In the genomic region with DNA sequence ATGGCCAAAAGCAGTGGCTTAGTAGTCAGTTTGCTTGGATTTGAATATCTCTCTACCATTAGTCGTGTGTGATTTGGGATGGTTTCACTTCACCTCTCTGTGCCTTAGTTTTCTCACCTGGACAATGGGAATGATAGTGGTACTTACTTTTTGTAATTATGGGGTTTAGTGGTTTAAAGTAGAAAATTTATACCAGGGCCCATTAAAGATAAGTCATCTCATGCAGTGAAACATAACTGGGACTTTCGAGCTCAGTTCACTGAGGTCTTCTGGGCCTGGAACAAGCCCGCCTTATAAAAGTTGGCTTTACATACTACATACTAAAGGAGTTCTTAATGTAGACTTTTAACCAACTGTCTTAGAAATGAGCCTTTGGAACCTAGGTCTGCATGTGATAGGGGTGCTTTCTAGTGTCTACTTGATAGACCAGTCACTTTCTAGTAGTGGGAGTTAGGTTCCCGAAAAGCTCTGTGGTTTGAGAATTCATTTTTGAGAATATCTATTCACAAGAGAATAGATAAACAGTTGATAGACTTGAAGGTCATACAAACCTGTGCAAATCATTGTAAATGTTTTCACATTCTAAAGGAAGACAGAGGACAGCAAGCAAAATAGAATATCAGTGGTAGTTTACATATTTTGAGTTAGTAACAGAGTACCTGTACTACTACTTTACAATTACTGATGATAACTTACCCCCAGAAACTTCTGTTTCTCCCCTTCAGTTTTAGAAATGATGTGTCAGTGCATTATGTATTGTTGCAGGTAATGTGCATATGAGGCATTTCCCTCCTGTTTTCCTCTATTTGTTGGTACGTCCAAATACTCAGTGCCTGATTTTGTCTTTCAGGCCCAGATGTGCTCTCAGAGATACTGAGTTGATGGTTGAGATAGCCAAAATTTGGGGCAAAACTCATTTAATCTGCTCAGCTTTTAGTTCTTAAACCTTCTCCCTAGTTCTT, we compare ENCODE assay signal across 18 cellular contexts. TPM values are rescaled to one million over a fixed set of nuclear protein-coding genes. Genes with fewer than 3 reads are reported as not detected.
DNase-seq lines count a peak whose midpoint lies in the region; ATAC-seq, FAIRE-seq and TF ChIP-seq lines count a peak whose summit lies in the region.
"Had no signal": no experiment of that assay in that cellular context is flagged by ENCODE, and none has a peak within 500 bp of the region (broad histone marks: within the 10 kb centered on the region; RNA-seq: fewer than 3 reads in every experiment).

No MANE protein-coding gene starts in this region.

- FAIRE-seq in H54 (lab: Jason Lieb, UNC): peak; percentile 41
- FAIRE-seq: bronchial epithelial cell, D721Med, endometrium had no signal

- CTCF ChIA-PET in activated CD8-positive, alpha-beta memory T cell treated with anti-CD3 and anti-CD28 coated beads, Interleukin-2, amount 10 ng/mL, durations not matched to agents 7 days and 5 days (lab: Charles Lee): no interaction called here

- peaks cover 70% of the 10 kb centered on the region for H3K4me1 Mint-ChIP-seq in activated CD8-positive, alpha-beta memory T cell treated with anti-CD3 and anti-CD28 coated beads, Interleukin-2, amount 10 ng/mL, durations not matched to agents 7 days and 5 days
- peaks cover 66% of the 10 kb centered on the region for H3K4me1 Mint-ChIP-seq in activated T-helper 2 cell treated with anti-CD3 and anti-CD28 coated beads, Interferon-gamma antibody, Interleukin-2, Interleukin-4, amounts not matched to agents 10 μg/mL and 5 μg/mL and 100 μg/mL, durations not matched to agents 14 hours and 24 hours and 36 hours (ENCODE audit: low read depth)

- no peak overlapping the region for H3K4me2 ChIP-seq in osteoblast (ENCODE audit: insufficient read depth, low read length)

- H3K36me3 ChIP-seq in osteoblast (ENCODE audit: insufficient read depth, low read length): no peaks in the 10 kb centered on the region

- H3K36me3 Mint-ChIP-seq in activated CD8-positive, alpha-beta memory T cell treated with anti-CD3 and anti-CD28 coated beads, Interleukin-2, amount 10 ng/mL, durations not matched to agents 7 days and 5 days: peaks cover 15% of the 10 kb centered on the region
- H3K36me3 Mint-ChIP-seq in activated T-helper 2 cell treated with anti-CD3 and anti-CD28 coated beads, Interferon-gamma antibody, Interleukin-2, Interleukin-4, amounts not matched to agents 10 μg/mL and 5 μg/mL and 100 μg/mL, durations not matched to agents 14 hours and 24 hours and 36 hours (ENCODE audit: low read depth): peaks cover 11% of the 10 kb centered on the region

- H3K27me3 ChIP-seq in osteoblast (ENCODE audit: insufficient read depth, low read length): no peaks in the 10 kb centered on the region
- H3K27me3 ChIP-seq: testis had no signal

- H3K27ac ChIP-seq in osteoblast (ENCODE audit: low read depth, low read length): peak overlapping the region; percentile 15
- H3K27ac ChIP-seq: testis, VCaP had no signal

- no peak overlapping the region for H2AFZ ChIP-seq in osteoblast (ENCODE audit: low read length)

- intact Hi-C loops in activated T-helper 2 cell treated with anti-CD3 and anti-CD28 coated beads, Interferon-gamma antibody, Interleukin-2, Interleukin-4, amounts not matched to agents 10 μg/mL and 5 μg/mL and 100 μg/mL, durations not matched to agents 14 hours and 24 hours and 36 hours (cut with micrococcal nuclease): no loop called here

- H3K27me3 Mint-ChIP-seq in activated CD8-positive, alpha-beta memory T cell treated with anti-CD3 and anti-CD28 coated beads, Interleukin-2, amount 10 ng/mL, durations not matched to agents 7 days and 5 days: no peaks in the 10 kb centered on the region
- no peaks in the 10 kb centered on the region for H3K27me3 Mint-ChIP-seq in activated T-helper 2 cell treated with anti-CD3 and anti-CD28 coated beads, Interferon-gamma antibody, Interleukin-2, Interleukin-4, amounts not matched to agents 10 μg/mL and 5 μg/mL and 100 μg/mL, durations not matched to agents 14 hours and 24 hours and 36 hours (ENCODE audit: low read depth)
- H3K27me3 Mint-ChIP-seq: progenitor cell of endocrine pancreas had no signal

- peak overlapping the region; percentile 66 for H3K27ac Mint-ChIP-seq in activated CD8-positive, alpha-beta memory T cell treated with anti-CD3 and anti-CD28 coated beads, Interleukin-2, amount 10 ng/mL, durations not matched to agents 7 days and 5 days
- H3K27ac Mint-ChIP-seq in activated T-helper 2 cell treated with anti-CD3 and anti-CD28 coated beads, Interferon-gamma antibody, Interleukin-2, Interleukin-4, amounts not matched to agents 10 μg/mL and 5 μg/mL and 100 μg/mL, durations not matched to agents 14 hours and 24 hours and 36 hours: peak overlapping the region; percentile 40

- H3K4me1 ChIP-seq in osteoblast (ENCODE audit: insufficient read depth, low read length): peaks cover 25% of the 10 kb centered on the region

- ATAC-seq in activated CD8-positive, alpha-beta memory T cell treated with anti-CD3 and anti-CD28 coated beads, Interleukin-2, amount 10 ng/mL, durations not matched to agents 7 days and 5 days: no peak

- no peak for TF ChIP-seq CTCF in osteoblast (IDR thresholded peaks at IDR 0.05; ENCODE audit: extremely low read depth, low read depth, low read length)

- no peak overlapping the region for H3K4me3 Mint-ChIP-seq in activated CD8-positive, alpha-beta memory T cell treated with anti-CD3 and anti-CD28 coated beads, Interleukin-2, amount 10 ng/mL, durations not matched to agents 7 days and 5 days
- no peak overlapping the region for H3K4me3 Mint-ChIP-seq in activated T-helper 2 cell treated with anti-CD3 and anti-CD28 coated beads, Interferon-gamma antibody, Interleukin-2, Interleukin-4, amounts not matched to agents 10 μg/mL and 5 μg/mL and 100 μg/mL, durations not matched to agents 14 hours and 24 hours and 36 hours (ENCODE audit: low read depth)

- no peaks in the 10 kb centered on the region for H3K9me3 ChIP-seq in osteoblast (ENCODE audit: low read depth, low read length)
- H3K9me3 ChIP-seq: testis had no signal

- no peak overlapping the region for H3K4me3 ChIP-seq in osteoblast (ENCODE audit: insufficient read depth, low read length)
- H3K4me3 ChIP-seq: testis had no signal

- H4K20me1 ChIP-seq in osteoblast (ENCODE audit: insufficient read depth, low read length): peaks cover 30% of the 10 kb centered on the region

- DNase-seq in activated CD8-positive, alpha-beta memory T cell treated with anti-CD3 and anti-CD28 coated beads, Interleukin-2, amount 10 ng/mL, durations not matched to agents 7 days and 5 days: no peak
- DNase-seq in activated CD8-positive, alpha-beta memory T cell treated with anti-CD3 and anti-CD28 coated beads, Interleukin-2, amount 50 U/mL, for 4 hours: no peak
- DNase-seq in H54 (ENCODE audit: insufficient read length, low spot score): no peak
- no peak for DNase-seq in activated T-helper 2 cell treated with anti-CD3 and anti-CD28 coated beads, Interferon-gamma antibody, Interleukin-2, Interleukin-4, amounts not matched to agents 10 μg/mL and 5 μg/mL and 100 μg/mL, durations not matched to agents 14 hours and 24 hours and 36 hours (ENCODE audit: low spot score)
- peak; percentile 42 for DNase-seq in osteoblast (ENCODE audit: insufficient read length, low spot score, missing footprints)
- DNase-seq in SKM-1 treated with dmso at 0.1 percent for 144 hours (lab: John Stamatoyannopoulos, UW; ENCODE audit: unreplicated experiment): no peak
- DNase-seq in DMS153 (lab: John Stamatoyannopoulos, UW): no peak
- no peak for DNase-seq in ecto neural progenitor cell (ENCODE audit: low spot score)
- DNase-seq: ACHN, HCEC 1CT, NCI-H2081 treated with DMSO at 0.1 percent for 48 hours, NCI-H82, testis had no signal

- H3K79me2 ChIP-seq in osteoblast (ENCODE audit: insufficient read depth, low read length): peaks cover 95% of the 10 kb centered on the region

- no peaks in the 10 kb centered on the region for H3K9me3 Mint-ChIP-seq in activated CD8-positive, alpha-beta memory T cell treated with anti-CD3 and anti-CD28 coated beads, Interleukin-2, amount 10 ng/mL, durations not matched to agents 7 days and 5 days (ENCODE audit: low read depth)
- H3K9me3 Mint-ChIP-seq in activated T-helper 2 cell treated with anti-CD3 and anti-CD28 coated beads, Interferon-gamma antibody, Interleukin-2, Interleukin-4, amounts not matched to agents 10 μg/mL and 5 μg/mL and 100 μg/mL, durations not matched to agents 14 hours and 24 hours and 36 hours: no peaks in the 10 kb centered on the region

- no peak for TF ChIP-seq POLR2A in H54 (IDR thresholded peaks at IDR 0.05; ENCODE audit: low read depth, low read length)

RNA-seq across cellular contexts. Expression of a gene that starts 48.0 kb away (rescaled TPM):
- total RNA-seq in activated CD8-positive, alpha-beta memory T cell treated with anti-CD3 and anti-CD28 coated beads, Interleukin-2, amount 10 ng/mL, durations not matched to agents 7 days and 5 days: 10 to 100 TPM; 75.7 to 83.3 TPM
- total RNA-seq in activated T-helper 2 cell treated with anti-CD3 and anti-CD28 coated beads, Interferon-gamma antibody, Interleukin-2, Interleukin-4, amounts not matched to agents 10 μg/mL and 5 μg/mL and 100 μg/mL, durations not matched to agents 14 hours and 24 hours and 36 hours: 61.8 and 62.5 TPM in 2 replicates
- 93.1 and 99.2 TPM in 2 replicates for total RNA-seq in osteoblast
